In the genomic region with DNA sequence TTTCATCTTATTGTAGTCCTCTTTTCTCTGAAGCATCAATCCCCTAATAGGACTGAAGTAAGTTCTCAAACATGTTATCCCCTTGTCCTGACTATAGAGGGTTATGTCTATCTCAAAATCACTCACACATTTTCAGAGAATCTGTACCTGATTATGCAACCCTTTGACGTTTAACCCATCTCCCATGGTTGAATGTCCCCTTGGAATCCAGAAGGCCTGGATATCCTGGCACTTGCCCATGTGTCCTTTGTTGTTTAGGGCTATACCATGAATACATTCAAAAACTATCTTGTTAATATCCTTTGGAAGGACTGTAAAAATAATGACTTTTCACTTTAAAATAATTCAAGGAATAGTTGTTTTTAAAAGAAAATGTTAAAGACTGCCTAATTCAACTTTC, we compare ENCODE assay signal across 28 cellular contexts.
DNase-seq lines count a peak whose midpoint lies in the region; ATAC-seq lines count a peak whose summit lies in the region.
"Had no signal": no experiment of that assay in that cellular context is flagged by ENCODE, and none has a peak within 500 bp of the region (broad histone marks: within the 10 kb centered on the region; RNA-seq: fewer than 3 reads in every experiment).

No MANE protein-coding gene starts in this region.

- H3K27ac ChIP-seq in KOPT-K1 (ENCODE audit: low read depth, low read length, poor library complexity, severe bottlenecking): peak overlapping the region; percentile 87
- H3K27ac ChIP-seq: esophagus muscularis mucosa, foreskin keratinocyte, heart right ventricle, thoracic aorta, uterus had no signal

- CTCF ChIA-PET in activated naive CD4-positive, alpha-beta T cell treated with anti-CD3 and anti-CD28 coated beads for 36 hours (lab: Charles Lee): interaction anchor here (1.7 kb wide), 1 partner anchor 9 kb away, joined by 4 read pairs; no protein-coding TSS in a partner anchor
- CTCF ChIA-PET in activated naive CD4-positive, alpha-beta T cell treated with anti-CD3 and anti-CD28 coated beads, Interleukin-2, amount 10 ng/mL, durations not matched to agents 7 days and 5 days (lab: Charles Lee): interaction anchor here (1.0 kb wide), 1 partner anchor 19 kb away, joined by 3 read pairs; no protein-coding TSS in a partner anchor

- H3K9me3 Mint-ChIP-seq in activated naive CD4-positive, alpha-beta T cell treated with anti-CD3 and anti-CD28 coated beads for 36 hours: no peaks in the 10 kb centered on the region
- H3K9me3 Mint-ChIP-seq in activated naive CD4-positive, alpha-beta T cell treated with anti-CD3 and anti-CD28 coated beads, Interleukin-2, amount 10 ng/mL, durations not matched to agents 7 days and 5 days: no peaks in the 10 kb centered on the region
- H3K9me3 Mint-ChIP-seq in stimulated activated memory B cell treated with anti-CD40 and anti-IgM and Interleukin-4, amounts not matched to agents 10 μg/mL and 1 μg/mL and 100 μg/mL, for 72 hours: no peaks in the 10 kb centered on the region
- H3K9me3 Mint-ChIP-seq: endodermal cell; stimulated activated naive CD8-positive, alpha-beta T cell treated with anti-CD3 and anti-CD28 coated beads, Interleukin-15, Interleukin-2, amounts not matched to agents 100 ng/mL and 50 ng/mL, for 24 hours; T-helper 2 cell treated with Interferon-gamma antibody and Interleukin-4, amounts not matched to agents 5 μg/mL and 100 μg/mL, for 36 hours had no signal

- intact Hi-C loops in activated naive CD4-positive, alpha-beta T cell treated with anti-CD3 and anti-CD28 coated beads for 36 hours (cut with micrococcal nuclease): loop anchor here (5.0 to 10.0 kb wide), 5 partner anchors 710 to 1075 kb away; partner anchors contain the start of gene IFIH1

- H3K27ac Mint-ChIP-seq in activated naive CD4-positive, alpha-beta T cell treated with anti-CD3 and anti-CD28 coated beads for 36 hours: peak overlapping the region; percentile 48
- no peak overlapping the region for H3K27ac Mint-ChIP-seq in activated naive CD4-positive, alpha-beta T cell treated with anti-CD3 and anti-CD28 coated beads, Interleukin-2, amount 10 ng/mL, durations not matched to agents 7 days and 5 days
- peak overlapping the region; percentile 90 for H3K27ac Mint-ChIP-seq in stimulated activated memory B cell treated with anti-CD40 and anti-IgM and Interleukin-4, amounts not matched to agents 10 μg/mL and 1 μg/mL and 100 μg/mL, for 72 hours
- H3K27ac Mint-ChIP-seq: endodermal cell had no signal

- no peak for DNase-seq in activated naive CD4-positive, alpha-beta T cell treated with anti-CD3 and anti-CD28 coated beads for 36 hours
- DNase-seq in activated naive CD4-positive, alpha-beta T cell treated with anti-CD3 and anti-CD28 coated beads, Interleukin-2, amount 10 ng/mL, durations not matched to agents 7 days and 5 days: no peak
- DNase-seq in glomerular visceral epithelial cell (ENCODE audit: extremely low spot score) (peak; percentile 11), NCI-H2029 treated with DMSO at 0.1 percent for 48 hours (lab: John Stamatoyannopoulos, UW) (no peak)
- no peak for DNase-seq in central memory CD4-positive, alpha-beta T cell
- DNase-seq: activated CD4-positive, alpha-beta T cell treated with anti-CD3 and anti-CD28 coated beads for 4 hours; activated naive CD4-positive, alpha-beta T cell treated with anti-CD3 and anti-CD28 coated beads, Interleukin-2, amount 50 U/mL, for 16 hours; activated T-cell treated with anti-CD3 and anti-CD28 coated beads, Interleukin-2, amount 50 U/mL, for 48 hours; AML-193; DMS153; endodermal cell; foreskin keratinocyte; heart right ventricle; kidney glomerular epithelial cell; MG63; NCI-H2081 treated with DMSO at 0.1 percent for 48 hours; NCI-H345; nucleus accumbens; PC-3; SK-N-SH; uterus had no signal

- peaks cover 3% of the 10 kb centered on the region for H3K36me3 Mint-ChIP-seq in activated naive CD4-positive, alpha-beta T cell treated with anti-CD3 and anti-CD28 coated beads for 36 hours (ENCODE audit: low read depth)
- peaks cover 6% of the 10 kb centered on the region for H3K36me3 Mint-ChIP-seq in activated naive CD4-positive, alpha-beta T cell treated with anti-CD3 and anti-CD28 coated beads, Interleukin-2, amount 10 ng/mL, durations not matched to agents 7 days and 5 days
- no peaks in the 10 kb centered on the region for H3K36me3 Mint-ChIP-seq in stimulated activated memory B cell treated with anti-CD40 and anti-IgM and Interleukin-4, amounts not matched to agents 10 μg/mL and 1 μg/mL and 100 μg/mL, for 72 hours

- peaks cover 21% of the 10 kb centered on the region for H3K9me3 ChIP-seq in KOPT-K1 (ENCODE audit: insufficient read depth, low read length, poor library complexity, severe bottlenecking)
- H3K9me3 ChIP-seq: esophagus muscularis mucosa, heart right ventricle, MG63, SK-N-SH, thoracic aorta, uterus had no signal

- peaks cover 17% of the 10 kb centered on the region for H3K36me3 ChIP-seq in KOPT-K1 (ENCODE audit: insufficient read depth, low read length)
- H3K36me3 ChIP-seq: esophagus muscularis mucosa, heart right ventricle, MG63, thoracic aorta, uterus had no signal

- H3K4me1 Mint-ChIP-seq in activated naive CD4-positive, alpha-beta T cell treated with anti-CD3 and anti-CD28 coated beads for 36 hours (ENCODE audit: low read depth): peaks cover 55% of the 10 kb centered on the region
- H3K4me1 Mint-ChIP-seq in activated naive CD4-positive, alpha-beta T cell treated with anti-CD3 and anti-CD28 coated beads, Interleukin-2, amount 10 ng/mL, durations not matched to agents 7 days and 5 days: peaks cover 54% of the 10 kb centered on the region
- H3K4me1 Mint-ChIP-seq in stimulated activated memory B cell treated with anti-CD40 and anti-IgM and Interleukin-4, amounts not matched to agents 10 μg/mL and 1 μg/mL and 100 μg/mL, for 72 hours: peaks cover 61% of the 10 kb centered on the region

- no peaks in the 10 kb centered on the region for H3K27me3 Mint-ChIP-seq in activated naive CD4-positive, alpha-beta T cell treated with anti-CD3 and anti-CD28 coated beads for 36 hours (ENCODE audit: low read depth)
- H3K27me3 Mint-ChIP-seq in activated naive CD4-positive, alpha-beta T cell treated with anti-CD3 and anti-CD28 coated beads, Interleukin-2, amount 10 ng/mL, durations not matched to agents 7 days and 5 days: peaks cover 11% of the 10 kb centered on the region
- H3K27me3 Mint-ChIP-seq in stimulated activated memory B cell treated with anti-CD40 and anti-IgM and Interleukin-4, amounts not matched to agents 10 μg/mL and 1 μg/mL and 100 μg/mL, for 72 hours: no peaks in the 10 kb centered on the region
- H3K27me3 Mint-ChIP-seq: stimulated activated naive CD8-positive, alpha-beta T cell treated with anti-CD3 and anti-CD28 coated beads, Interleukin-15, Interleukin-2, amounts not matched to agents 100 ng/mL and 50 ng/mL, for 24 hours had no signal

- ATAC-seq in stimulated activated memory B cell treated with anti-CD40 and anti-IgM and Interleukin-4, amounts not matched to agents 10 μg/mL and 1 μg/mL and 100 μg/mL, for 72 hours: no peak
- no peak for ATAC-seq in GM18502 (IDR thresholded peaks at IDR 0.05; ENCODE audit: poor library complexity, unreplicated experiment)
- ATAC-seq: foreskin keratinocyte, heart right ventricle, PC-3 had no signal

- no peak overlapping the region for H3K4me3 Mint-ChIP-seq in activated naive CD4-positive, alpha-beta T cell treated with anti-CD3 and anti-CD28 coated beads for 36 hours
- no peak overlapping the region for H3K4me3 Mint-ChIP-seq in activated naive CD4-positive, alpha-beta T cell treated with anti-CD3 and anti-CD28 coated beads, Interleukin-2, amount 10 ng/mL, durations not matched to agents 7 days and 5 days
- no peak overlapping the region for H3K4me3 Mint-ChIP-seq in stimulated activated memory B cell treated with anti-CD40 and anti-IgM and Interleukin-4, amounts not matched to agents 10 μg/mL and 1 μg/mL and 100 μg/mL, for 72 hours
- H3K4me3 Mint-ChIP-seq: endodermal cell; stimulated activated naive CD8-positive, alpha-beta T cell treated with anti-CD3 and anti-CD28 coated beads, Interleukin-15, Interleukin-2, amounts not matched to agents 100 ng/mL and 50 ng/mL, for 24 hours had no signal
